ENCODE assay signal across 8 cellular contexts in genomic region chr19:34345934-34346333, GRCh38. TPM values are rescaled to one million over a fixed set of nuclear protein-coding genes. Genes with fewer than 3 reads are reported as not detected.
DNase-seq lines count a peak whose midpoint lies in the region; ATAC-seq and TF ChIP-seq lines count a peak whose summit lies in the region.

No MANE protein-coding gene starts in this region.

- peaks cover 36% of the 10 kb centered on the region for H3K36me3 Mint-ChIP-seq in GM23338 (ENCODE audit: low read depth)

- no peaks in the 10 kb centered on the region for H3K27me3 Mint-ChIP-seq in GM23338 (ENCODE audit: insufficient read depth, low read depth, poor library complexity)

- H2BK5ac ChIP-seq in mesenchymal stem cell (ENCODE audit: low read depth, low read length, poor library complexity, severe bottlenecking), result no peak overlapping the region

- H3K23ac ChIP-seq in mesenchymal stem cell (ENCODE audit: low read length in 2 of 2), result no peak overlapping the region

- intact Hi-C loops in dorsolateral prefrontal cortex (cut with DNase I), result loop anchor here (2.0 to 10.0 kb wide), 3 partner anchors 91 to 173 kb away; partner anchors contain the start of genes GARRE1 (in 1 of the 2) and LSM14A (in 1 of the 2)

- peaks cover 27% of the 10 kb centered on the region for H3K79me1 ChIP-seq in mesenchymal stem cell (replicated peaks; ENCODE audit: low read length, poor library complexity, severe bottlenecking)

- no peak overlapping the region for H2BK120ac ChIP-seq in mesenchymal stem cell (ENCODE audit: low read depth, low read length)

- H3K27me3 ChIP-seq in GM23338 (ENCODE audit: insufficient read depth) (no peaks in the 10 kb centered on the region), dorsolateral prefrontal cortex (no peaks in the 10 kb centered on the region), mesenchymal stem cell (ENCODE audit: control insufficient read depth in 1 of 2, insufficient read depth in 1 of 2, low read length in 2 of 2) (no peaks in the 10 kb centered on the region)

- H2AFZ ChIP-seq in GM23338, result no peak overlapping the region
- H2AFZ ChIP-seq in mesenchymal stem cell (ENCODE audit: low read depth, low read length), result no peak overlapping the region

- no peak overlapping the region for H2BK15ac ChIP-seq in mesenchymal stem cell (ENCODE audit: low read depth, poor library complexity, severe bottlenecking)

- H3K4me1 ChIP-seq in GM23338 (ENCODE audit: insufficient read depth) (no peaks in the 10 kb centered on the region), mesenchymal stem cell (ENCODE audit: control insufficient read depth, insufficient read depth, low read depth, low read length) (peaks cover 11% of the 10 kb centered on the region)

- H3K36me3 ChIP-seq in GM23338 (ENCODE audit: insufficient read depth) (no peaks in the 10 kb centered on the region; the same call in 1 of the 2 replicates), mesenchymal stem cell (ENCODE audit: control insufficient read depth in 1 of 2, insufficient read depth in 2 of 2, low read depth in 1 of 2, low read length in 2 of 2) (peaks cover 43 to 46% of the 10 kb centered on the region in 2 experiments)

- H3K9me2 ChIP-seq in GM23338 (ENCODE audit: insufficient read depth), result no peaks in the 10 kb centered on the region

- H4K8ac ChIP-seq in mesenchymal stem cell (ENCODE audit: low read length), result no peak overlapping the region

- H3K4me3 Mint-ChIP-seq in GM23338, result no peak overlapping the region

- 31% methylated on average over 7 of the region's 7 CpGs for WGBS in mesenchymal stem cell

- DNase-seq in AG09319 (ENCODE audit: extremely low read depth, low read depth) (no peak), GM23338 (ENCODE audit: low spot score) (peak; percentile 95), NCI-H460 (ENCODE audit: extremely low read depth, low read depth) (peak; percentile 51), dorsolateral prefrontal cortex (peak in 9 of 10 donors; percentile 65 to 91 (median 78)), mesenchymal stem cell (peak; percentile 74)
- DNase-seq in activated CD4-positive, alpha-beta T cell treated with anti-CD3 and anti-CD28 coated beads, Interleukin-2, amount 50 U/mL, for 48 hours, result peak; percentile 79 to 84
- DNase-seq in stimulated activated CD8-positive, alpha-beta memory T cell treated with anti-CD3 and anti-CD28 coated beads, Interleukin-4, amount 100 ng/mL, for 48 hours, result peak; percentile 90

- H3K18ac ChIP-seq in mesenchymal stem cell (ENCODE audit: low read depth in 1 of 2, low read length in 2 of 2), result no peak overlapping the region

- H3K27ac Mint-ChIP-seq in GM23338, result no peak overlapping the region

- H4K20me1 ChIP-seq in GM23338 (replicated peaks; ENCODE audit: insufficient read depth), result peaks cover 9% of the 10 kb centered on the region; the same call in 1 of the 2 replicates

- H3K9ac ChIP-seq in mesenchymal stem cell (ENCODE audit: low read length), result peak overlapping the region; percentile 32

- H3K4me2 ChIP-seq in GM23338 (no peak overlapping the region), mesenchymal stem cell (ENCODE audit: low read length, poor library complexity, severe bottlenecking) (no peak overlapping the region)

- no peaks in the 10 kb centered on the region for H3K9me3 ChIP-seq in mesenchymal stem cell (ENCODE audit: control insufficient read depth, low read length)

- TF ChIP-seq CTCF in AG09319 (IDR thresholded peaks at IDR 0.05; ENCODE audit: low read depth, low read length) (peak; percentile 84), GM23338 (conservative IDR thresholded peaks at IDR 0.05; ENCODE audit: low read depth in 2 of 2) (peak; percentile 95 to 97), dorsolateral prefrontal cortex (IDR thresholded peaks at IDR 0.05 in 54 of 56, conservative IDR thresholded peaks at IDR 0.05 in 2 of 56; ENCODE audit: low read depth in 1 of 56, partially characterized antibody in 56 of 56) (peak; percentile 63 to 92 (median 84))

- no peak overlapping the region for H3K14ac ChIP-seq in mesenchymal stem cell (ENCODE audit: low read length in 2 of 2)

- 0 out of 2 replicates have a peak, but pooled peaks cover 6% of the 10 kb centered on the region for H3F3A ChIP-seq in GM23338 (replicated peaks; ENCODE audit: low read depth)

- H3K4me3 ChIP-seq in GM23338 (no peak overlapping the region), dorsolateral prefrontal cortex (no peak overlapping the region), mesenchymal stem cell (ENCODE audit: insufficient read depth in 1 of 2, low read depth in 1 of 2, low read length in 2 of 2) (no peak overlapping the region)

- no peaks in the 10 kb centered on the region for H3K9me3 Mint-ChIP-seq in GM23338

- H4K91ac ChIP-seq in mesenchymal stem cell (ENCODE audit: low read length), result no peak overlapping the region

- no peak overlapping the region for H2AK5ac ChIP-seq in mesenchymal stem cell (ENCODE audit: low read length, severe bottlenecking)

- H3K4ac ChIP-seq in mesenchymal stem cell (ENCODE audit: low read depth in 1 of 2, low read length in 2 of 2), result no peak overlapping the region

- no peaks in the 10 kb centered on the region for H3K79me2 ChIP-seq in GM23338 (replicated peaks; ENCODE audit: insufficient read depth)

- H3K27ac ChIP-seq in GM23338 (ENCODE audit: low read depth) (no peak overlapping the region), dorsolateral prefrontal cortex (peak overlapping the region in 26 of 59 donors; percentile 2 to 86 (median 26)), mesenchymal stem cell (ENCODE audit: low read length, poor library complexity, severe bottlenecking) (no peak overlapping the region)

- no peak overlapping the region for H2BK12ac ChIP-seq in mesenchymal stem cell (ENCODE audit: low read length in 2 of 2)

- ATAC-seq in GM23338, result peak; percentile 97
- no peak for ATAC-seq in HG02678 (IDR thresholded peaks at IDR 0.05; ENCODE audit: unreplicated experiment)

- no peaks in the 10 kb centered on the region for H3K4me1 Mint-ChIP-seq in GM23338

TF ChIP-seq in GM23338, 12 proteins besides CTCF, POLR2A, EP300 and RAD21:
- no peak for TF ChIP-seq POLR2AphosphoS5 (IDR thresholded peaks at IDR 0.05; ENCODE audit: low read depth)
- TF ChIP-seq JUNB (IDR thresholded peaks at IDR 0.05; ENCODE audit: unreplicated experiment), result no peak
- TF ChIP-seq REST (IDR thresholded peaks at IDR 0.05; ENCODE audit: unreplicated experiment), result no peak
- TF ChIP-seq ETS1 (IDR thresholded peaks at IDR 0.05), result no peak
- no peak for TF ChIP-seq NANOG (IDR thresholded peaks at IDR 0.05; ENCODE audit: borderline replicate concordance)
- no peak for TF ChIP-seq ZNF114 (CRISPR knock-in tag; IDR thresholded peaks at IDR 0.05)
- no peak for TF ChIP-seq EZH2 (IDR thresholded peaks at IDR 0.05; ENCODE audit: low read depth, unreplicated experiment)
- TF ChIP-seq EZH2phosphoT487 (IDR thresholded peaks at IDR 0.05; ENCODE audit: unreplicated experiment), result no peak
- no peak for TF ChIP-seq STAT1 (IDR thresholded peaks at IDR 0.05; ENCODE audit: unreplicated experiment)

RNA-seq across cellular contexts. Expression of gene GPI, which starts 19.1 kb away (rescaled TPM):
- total RNA-seq in GM23338 (2014; rRNA removed; shearing (Covaris generic)), result 298 and 327 TPM in 2 replicates
- polyA plus RNA-seq in GM23338 (2016; fragmentation: Nextera tagmentation; extraction: Ambion mirVana), result 127 and 136 TPM in 2 replicates
- total RNA-seq in NCI-H460 (2014; rRNA removed; shearing (Covaris generic)), result 241 and 250 TPM in 2 replicates
- polyA plus RNA-seq in NCI-H460 (2014; cell fraction: nucleus; rRNA removed), result 250 and 251 TPM in 2 replicates
- total RNA-seq in dorsolateral prefrontal cortex, result 100 to 1,000 TPM; 264 to 683 (median 537) TPM
- polyA plus RNA-seq in mesenchymal stem cell (2013, experiment 1 of 2), result 92.4 TPM
- 88.4 TPM for polyA plus RNA-seq in mesenchymal stem cell (2013, experiment 2 of 2)

RNA-seq across cellular contexts. Expression of gene PDCD2L, which starts 58.3 kb away (rescaled TPM):
- 56.6 and 61.3 TPM in 2 replicates for total RNA-seq in GM23338 (2014; rRNA removed; shearing (Covaris generic))
- polyA plus RNA-seq in GM23338 (2016; fragmentation: Nextera tagmentation; extraction: Ambion mirVana), result 67.2 and 68.3 TPM in 2 replicates
- total RNA-seq in NCI-H460 (2014; rRNA removed; shearing (Covaris generic)), result 24.9 TPM in 2 replicates
- 29.9 and 50.7 TPM in 2 replicates for polyA plus RNA-seq in NCI-H460 (2014; cell fraction: nucleus; rRNA removed)
- 10 to 100 TPM in 94 of 120 experiments, 1 to 10 TPM in 26; 5.0 to 24.8 (median 12.6) TPM for total RNA-seq in dorsolateral prefrontal cortex
- 6.0 TPM for polyA plus RNA-seq in mesenchymal stem cell (2013, experiment 1 of 2)
- polyA plus RNA-seq in mesenchymal stem cell (2013, experiment 2 of 2), result 5.9 TPM
